In the genomic region with DNA sequence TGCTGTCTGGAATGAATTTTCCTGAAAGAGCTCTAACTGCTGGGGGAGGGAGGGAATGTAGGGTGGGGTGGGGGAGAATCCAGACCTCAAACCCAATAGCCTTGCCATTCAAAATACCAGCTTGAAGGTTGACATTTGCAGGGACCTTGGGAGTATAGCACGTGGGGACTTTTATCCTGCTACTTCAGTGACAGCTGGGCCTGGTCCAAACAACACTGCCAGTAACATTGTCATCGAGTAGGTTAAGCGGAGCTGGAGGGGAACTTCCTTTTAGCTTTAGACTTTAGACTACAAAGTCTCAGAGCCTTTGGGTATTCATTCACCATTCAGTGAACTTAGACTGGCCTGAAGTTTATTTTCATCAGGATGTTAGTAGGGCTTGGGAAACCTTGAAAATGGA, we compare ENCODE assay signal across 14 cellular contexts.
"Had no signal": no experiment of that assay in that cellular context is flagged by ENCODE, and none has a peak within 500 bp of the region (broad histone marks: within the 10 kb centered on the region; RNA-seq: fewer than 3 reads in every experiment).

No MANE protein-coding gene starts in this region.

- H3K27me3 ChIP-seq: breast epithelium, esophagus muscularis mucosa, neural progenitor cell, sigmoid colon, spleen, upper lobe of left lung had no signal

- H3K4me1 ChIP-seq: breast epithelium, SJCRH30, spleen, upper lobe of left lung had no signal

- ATAC-seq: stimulated activated naive CD8-positive, alpha-beta T cell treated with anti-CD3 and anti-CD28 coated beads, Interleukin-15, amount 100 ng/mL, for 72 hours had no signal

- H3K4me3 ChIP-seq: breast epithelium, esophagus muscularis mucosa, neural progenitor cell, sigmoid colon, SJCRH30, spleen, upper lobe of left lung had no signal

- DNase-seq: activated CD4-positive, alpha-beta T cell treated with anti-CD3 and anti-CD28 coated beads, Interleukin-2, amount 10 ng/mL, durations not matched to agents 24 days and 14 days; activated CD4-positive, CD25-positive, alpha-beta regulatory T cell; activated naive CD4-positive, alpha-beta T cell; aorta; mesendoderm; sigmoid colon; SJCRH30; spleen; stimulated activated naive CD8-positive, alpha-beta T cell treated with anti-CD3 and anti-CD28 coated beads, Interleukin-15, amount 100 ng/mL, for 72 hours; T-helper 2 cell; upper lobe of left lung had no signal

- H3K36me3 ChIP-seq: breast epithelium, esophagus muscularis mucosa, neural progenitor cell, sigmoid colon, SJCRH30, spleen, upper lobe of left lung had no signal

- H3K27ac ChIP-seq: neural progenitor cell, SJCRH30, upper lobe of left lung had no signal

- H3K9me3 ChIP-seq: breast epithelium, esophagus muscularis mucosa, sigmoid colon, SJCRH30, spleen, upper lobe of left lung had no signal
